ENCODE assay signal across 9 cellular contexts in genomic region chr13:48579167-48579918, GRCh38. TPM values are rescaled to one million over a fixed set of nuclear protein-coding genes. Genes with fewer than 3 reads are reported as not detected.
DNase-seq lines count a peak whose midpoint lies in the region; ATAC-seq lines count a peak whose summit lies in the region.
"Had no signal": no experiment of that assay in that cellular context is flagged by ENCODE, and none has a peak within 500 bp of the region (broad histone marks: within the 10 kb centered on the region; RNA-seq: fewer than 3 reads in every experiment).

No MANE protein-coding gene starts in this region.

- peak overlapping the region in 7 of 8 donors; percentile 31 to 71 (median 54) for H3K4me3 Mint-ChIP-seq in naive B cell
- H3K4me3 Mint-ChIP-seq: stimulated activated naive CD8-positive, alpha-beta T cell treated with anti-CD3 and anti-CD28 coated beads, Interleukin-15, Interleukin-2, amounts not matched to agents 100 ng/mL and 50 ng/mL, for 24 hours had no signal

- H3K27me3 Mint-ChIP-seq in naive B cell, result peaks cover 73 to 77% (median 74%) of the 10 kb centered on the region in 3 donors

- H3K36me3 Mint-ChIP-seq in naive B cell, result no peaks in the 10 kb centered on the region

- H3K4me1 Mint-ChIP-seq in naive B cell, result peaks cover 26 to 36% (median 28%) of the 10 kb centered on the region in 3 donors

- peak overlapping the region in 4 of 6 donors; percentile 24 to 80 (median 60) for H3K27ac Mint-ChIP-seq in naive B cell
- H3K27ac Mint-ChIP-seq: stimulated activated naive CD8-positive, alpha-beta T cell treated with anti-CD3 and anti-CD28 coated beads, Interleukin-15, Interleukin-2, amounts not matched to agents 100 ng/mL and 50 ng/mL, for 24 hours had no signal

- DNase-seq in NCI-H1694 treated with DMSO at 0.1 percent for 48 hours (lab: John Stamatoyannopoulos, UW) (peak; percentile 14), NCI-H1694 (lab: John Stamatoyannopoulos, UW) (no peak), SKM-1 treated with dmso at 0.1 percent for 144 hours (lab: John Stamatoyannopoulos, UW; ENCODE audit: unreplicated experiment) (peak; percentile 98), naive B cell (peak; percentile 82), hepatic stellate cell (ENCODE audit: low spot score) (no peak), DMS53 (lab: John Stamatoyannopoulos, UW) (no peak)
- DNase-seq in activated CD4-positive, alpha-beta T cell treated with anti-CD3 and anti-CD28 coated beads for 1 hour, result no peak

- ATAC-seq in HG03066 (IDR thresholded peaks at IDR 0.05; ENCODE audit: low read depth, unreplicated experiment), result peak; percentile 68
- peak; percentile 97 to 99 for ATAC-seq in naive B cell (ENCODE audit: low read depth in 2 of 2)

- peaks cover 0 to 1% (median 0%) of the 10 kb centered on the region in 7 donors for H3K9me3 Mint-ChIP-seq in naive B cell
- H3K9me3 Mint-ChIP-seq: stimulated activated naive CD8-positive, alpha-beta T cell treated with anti-CD3 and anti-CD28 coated beads, Interleukin-15, Interleukin-2, amounts not matched to agents 100 ng/mL and 50 ng/mL, for 24 hours had no signal

RNA-seq across cellular contexts. Expression of gene RCBTB2, which starts 46.5 kb away (rescaled TPM):
- 1 to 10 TPM in 5 of 6 donors, not detected in 1; 2.0 to 4.2 (median 2.1) TPM for polyA plus RNA-seq in naive B cell (ENCODE audit: low read depth in 6 of 6)

Comparison
In these comparisons a context has a peak if more than half of its experiments do, and no peak if none do; other contexts are left out.
1. DNase-seq: peak in NCI-H1694 treated with DMSO at 0.1 percent for 48 hours (single experiment), SKM-1 treated with dmso at 0.1 percent for 144 hours (single experiment) and naive B cell (single experiment); none in NCI-H1694 (single experiment), hepatic stellate cell (single experiment), DMS53 (single experiment) and activated CD4-positive, alpha-beta T cell treated with anti-CD3 and anti-CD28 coated beads for 1 hour (single experiment).